In the genomic region with DNA sequence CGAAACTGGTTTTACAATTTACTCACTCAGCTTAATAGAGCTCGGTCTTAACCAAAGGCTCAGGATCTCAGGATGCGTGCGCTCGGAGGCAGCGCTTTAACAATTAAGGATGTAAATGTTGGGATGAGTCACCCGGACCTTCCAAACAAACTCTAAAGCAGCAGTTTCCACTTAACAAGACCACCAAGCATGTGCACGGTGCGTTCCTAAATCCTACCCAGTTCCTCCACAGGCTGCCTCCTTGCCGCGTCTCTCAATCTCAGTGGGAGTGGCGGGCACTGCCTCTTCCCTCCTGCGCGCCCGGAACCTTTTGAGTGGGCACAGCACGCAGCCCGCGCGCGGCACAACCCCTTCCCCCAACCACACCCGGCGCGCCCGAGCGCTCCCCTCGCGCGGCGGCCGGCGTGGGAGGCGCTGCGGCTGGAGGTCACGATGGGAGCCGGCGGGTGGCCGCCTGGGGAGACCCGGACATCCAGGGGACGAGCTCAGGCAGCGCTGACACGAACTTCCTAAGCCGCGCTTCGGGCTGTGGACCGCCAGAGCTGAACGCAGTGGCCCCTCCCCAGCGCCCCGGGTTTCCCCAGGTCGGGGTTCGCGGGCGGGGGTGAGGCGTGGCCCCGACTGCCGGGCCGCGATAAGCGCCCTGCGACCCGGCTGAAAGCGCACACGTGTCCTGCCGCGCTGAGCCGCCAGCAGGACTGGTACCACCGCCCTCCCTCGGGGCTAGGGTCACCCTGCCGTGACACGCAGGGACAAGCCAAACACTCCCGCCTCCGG, we compare ENCODE assay signal across 8 cellular contexts. TPM values are rescaled to one million over a fixed set of nuclear protein-coding genes. Genes with fewer than 3 reads are reported as not detected.
DNase-seq lines count a peak whose midpoint lies in the region; ATAC-seq and TF ChIP-seq lines count a peak whose summit lies in the region.

A gene (minus strand): TSS at position 280 of the 777 bp plus-strand sequence. CDS start 18,644 bp downstream, outside the sequence.

- peak within 1 kb of the TSS; percentile 84 for H3K27ac Mint-ChIP-seq in activated T-cell treated with anti-CD3 and anti-CD28 coated beads, Interleukin-2, amount 50 U/mL, for 24 hours
- no peak within 1 kb of the TSS for H3K27ac Mint-ChIP-seq in nephron progenitor cell

- H3K9me3 ChIP-seq in thyroid gland, result no peaks in the 10 kb centered on the region

- WGBS in thyroid gland, 2 donors, result 5 to 6% methylated on average over 9 to 15 of the region's 71 CpGs

- H3K9me3 Mint-ChIP-seq in activated T-cell treated with anti-CD3 and anti-CD28 coated beads, Interleukin-2, amount 50 U/mL, for 24 hours, result no peaks in the 10 kb centered on the region
- peaks cover 7% of the 10 kb centered on the region for H3K9me3 Mint-ChIP-seq in nephron progenitor cell

- H3K36me3 ChIP-seq in thyroid gland, result no peaks in the 10 kb centered on the region

- H3K27me3 Mint-ChIP-seq in activated T-cell treated with anti-CD3 and anti-CD28 coated beads, Interleukin-2, amount 50 U/mL, for 24 hours, result peaks cover 26% of the 10 kb centered on the region
- H3K27me3 Mint-ChIP-seq in nephron progenitor cell (ENCODE audit: low read depth, poor library complexity), result peaks cover 30% of the 10 kb centered on the region

- H3K4me3 Mint-ChIP-seq in activated T-cell treated with anti-CD3 and anti-CD28 coated beads, Interleukin-2, amount 50 U/mL, for 24 hours, result peak within 1 kb of the TSS; percentile 78
- peak within 1 kb of the TSS; percentile 87 for H3K4me3 Mint-ChIP-seq in nephron progenitor cell

- no peak for TF ChIP-seq POLR2A in thyroid gland (IDR thresholded peaks at IDR 0.05)

- TF ChIP-seq CTCF in fibroblast of pulmonary artery (IDR thresholded peaks at IDR 0.05; ENCODE audit: low read length, missing control alignments) (no peak), nephron progenitor cell (IDR thresholded peaks at IDR 0.05) (no peak), thyroid gland (IDR thresholded peaks at IDR 0.05) (no peak)

- DNase-seq in ELF-1 (ENCODE audit: low read depth, low spot score), result peak; percentile 86
- DNase-seq in MV-4-11 (lab: John Stamatoyannopoulos, UW), result peak; percentile 14
- DNase-seq in activated T-cell treated with anti-CD3 and anti-CD28 coated beads, Interleukin-2, amount 50 U/mL, for 24 hours, result peak; percentile 70
- peak; percentile 21 for DNase-seq in fibroblast of pulmonary artery (ENCODE audit: low read depth)
- peak; percentile 64 for DNase-seq in nephron progenitor cell
- DNase-seq in thyroid gland, result peak; percentile 9 to 10
- no peak for DNase-seq in NCI-H526 treated with DMSO at 0.1 percent for 48 hours (lab: John Stamatoyannopoulos, UW)

- H3K27me3 ChIP-seq in thyroid gland, result no peaks in the 10 kb centered on the region

- peak within 1 kb of the TSS in 2 of 3 donors; percentile 10 to 51 for H3K27ac ChIP-seq in thyroid gland

- H3K4me1 Mint-ChIP-seq in activated T-cell treated with anti-CD3 and anti-CD28 coated beads, Interleukin-2, amount 50 U/mL, for 24 hours (ENCODE audit: low read depth), result peaks cover 17% of the 10 kb centered on the region
- peaks cover 27% of the 10 kb centered on the region for H3K4me1 Mint-ChIP-seq in nephron progenitor cell

- intact Hi-C loops in thyroid gland (cut with DNase I), result no loop called here

- H3K4me3 ChIP-seq in fibroblast of pulmonary artery (replicated peaks; ENCODE audit: low read depth, low read length) (peak within 1 kb of the TSS; percentile 53), thyroid gland (replicated peaks in 1 of 3) (peak within 1 kb of the TSS in 2 of 3 donors; percentile 16 to 44)

- H3K4me1 ChIP-seq in thyroid gland, result peaks cover 0 to 6% of the 10 kb centered on the region in 2 donors

- no peaks in the 10 kb centered on the region for H3K36me3 Mint-ChIP-seq in activated T-cell treated with anti-CD3 and anti-CD28 coated beads, Interleukin-2, amount 50 U/mL, for 24 hours (ENCODE audit: low read depth)
- no peaks in the 10 kb centered on the region for H3K36me3 Mint-ChIP-seq in nephron progenitor cell (ENCODE audit: low read depth)

- ATAC-seq in GM21723 (IDR thresholded peaks at IDR 0.05; ENCODE audit: unreplicated experiment), result peak; percentile 75

RNA-seq across cellular contexts. Expression of the gene that starts here (rescaled TPM):
- 10 to 100 TPM in 2 of 4 donors, 1 to 10 TPM in 2; 3.9 to 26.3 (median 9.4) TPM for total RNA-seq in thyroid gland
